ENCODE assay signal across 1 cellular context in the genomic region with DNA sequence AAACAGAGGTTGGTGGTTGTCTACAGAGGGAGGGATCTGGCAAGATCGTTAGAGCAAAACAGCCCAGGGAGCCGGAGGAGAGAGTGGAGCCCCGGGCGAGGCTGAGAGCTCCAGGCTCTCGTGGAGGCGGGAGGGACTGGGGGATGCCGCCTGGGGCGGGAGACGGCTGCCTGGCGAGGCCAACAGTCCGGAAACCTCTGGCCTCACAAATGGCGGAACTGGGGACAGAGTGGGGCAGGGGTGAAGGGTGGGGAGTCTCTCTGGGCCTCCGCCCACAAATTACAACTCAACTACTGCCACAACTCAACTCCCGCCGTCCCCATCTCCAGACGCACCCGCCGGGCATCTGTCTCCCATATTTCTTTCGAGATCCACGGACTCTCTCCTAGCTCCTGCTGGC.
TF ChIP-seq lines count a peak whose summit lies in the region.

No MANE protein-coding gene starts in this region.

TF ChIP-seq in HepG2, 621 proteins besides CTCF, POLR2A, EP300 and RAD21 (continued from another document):
- TF ChIP-seq ZBTB38 (CRISPR knock-in tag; IDR thresholded peaks at IDR 0.05) (no peak), HOXD1 (CRISPR knock-in tag; IDR thresholded peaks at IDR 0.05) (no peak), ARNTL (CRISPR knock-in tag; IDR thresholded peaks at IDR 0.05) (no peak)
- TF ChIP-seq, protein P1, sequence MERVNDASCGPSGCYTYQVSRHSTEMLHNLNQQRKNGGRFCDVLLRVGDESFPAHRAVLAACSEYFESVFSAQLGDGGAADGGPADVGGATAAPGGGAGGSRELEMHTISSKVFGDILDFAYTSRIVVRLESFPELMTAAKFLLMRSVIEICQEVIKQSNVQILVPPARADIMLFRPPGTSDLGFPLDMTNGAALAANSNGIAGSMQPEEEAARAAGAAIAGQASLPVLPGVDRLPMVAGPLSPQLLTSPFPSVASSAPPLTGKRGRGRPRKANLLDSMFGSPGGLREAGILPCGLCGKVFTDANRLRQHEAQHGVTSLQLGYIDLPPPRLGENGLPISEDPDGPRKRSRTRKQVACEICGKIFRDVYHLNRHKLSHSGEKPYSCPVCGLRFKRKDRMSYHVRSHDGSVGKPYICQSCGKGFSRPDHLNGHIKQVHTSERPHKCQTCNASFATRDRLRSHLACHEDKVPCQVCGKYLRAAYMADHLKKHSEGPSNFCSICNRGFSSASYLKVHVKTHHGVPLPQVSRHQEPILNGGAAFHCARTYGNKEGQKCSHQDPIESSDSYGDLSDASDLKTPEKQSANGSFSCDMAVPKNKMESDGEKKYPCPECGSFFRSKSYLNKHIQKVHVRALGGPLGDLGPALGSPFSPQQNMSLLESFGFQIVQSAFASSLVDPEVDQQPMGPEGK (CRISPR knock-in tag; IDR thresholded peaks at IDR 0.05) = no peak
